ENCODE assay signal across 27 cellular contexts in genomic region chr11:68501813-68502212, GRCh38.
"Had no signal": no experiment of that assay in that cellular context is flagged by ENCODE, and none has a peak within 500 bp of the region (broad histone marks: within the 10 kb centered on the region; RNA-seq: fewer than 3 reads in every experiment).

No MANE protein-coding gene starts in this region.

- H3K27me3 ChIP-seq: gastroesophageal sphincter, heart left ventricle, hepatocyte, neutrophil, pancreas, right lobe of liver, tibial nerve, upper lobe of right lung, uterus had no signal

- H3K36me3 Mint-ChIP-seq: natural killer cell treated with Interleukin-12 subunit alpha and Interleukin-12 subunit beta and Interleukin-15 and Interleukin-18, amount 100 ng/mL, for 72 hours had no signal

- H3K27ac ChIP-seq: coronary artery, epithelial cell of prostate, gastroesophageal sphincter, heart left ventricle, hepatocyte, neutrophil, pancreas, right lobe of liver, thoracic aorta, tibial nerve, upper lobe of right lung, uterus had no signal

- H3K9me3 ChIP-seq: gastroesophageal sphincter, heart left ventricle, neutrophil, pancreas, right lobe of liver, thoracic aorta, tibial nerve, upper lobe of right lung, uterus had no signal

- H3K4me3 ChIP-seq: coronary artery, gastroesophageal sphincter, heart left ventricle, hepatocyte, lung, pancreas, right lobe of liver, thoracic aorta, tibial nerve, upper lobe of right lung, uterus had no signal

- DNase-seq: dermis blood vessel endothelial cell; effector memory CD4-positive, alpha-beta T cell; foreskin fibroblast; heart left ventricle; kidney; pancreas; right lobe of liver; small intestine; stimulated activated CD4-positive, alpha-beta T cell treated with anti-CD3 and anti-CD28 coated beads, Interleukin-15, amount 100 ng/mL, for 24 hours; stimulated activated CD4-positive, alpha-beta T cell treated with anti-CD3 and anti-CD28 coated beads, Interleukin-2, amount 100 ng/mL, for 48 hours; stimulated activated naive B cell treated with anti-CD40 and anti-IgM and Interleukin-4, amounts not matched to agents 10 μg/mL and 1 μg/mL and 100 μg/mL, for 72 hours; upper lobe of right lung; uterus had no signal

- H3K9me3 Mint-ChIP-seq: memory B cell; natural killer cell treated with Interleukin-12 subunit alpha and Interleukin-12 subunit beta and Interleukin-15 and Interleukin-18, amount 100 ng/mL, for 72 hours; neural crest cell; stimulated activated naive B cell treated with anti-CD40 and anti-IgM and Interleukin-4, amounts not matched to agents 10 μg/mL and 1 μg/mL and 100 μg/mL, for 72 hours; stimulated activated naive CD8-positive, alpha-beta T cell treated with anti-CD3 and anti-CD28 coated beads, Interleukin-15, Interleukin-2, amounts not matched to agents 100 ng/mL and 50 ng/mL, for 24 hours had no signal

- H3K36me3 ChIP-seq: gastroesophageal sphincter, heart left ventricle, neutrophil, pancreas, right lobe of liver, thoracic aorta, tibial nerve, upper lobe of right lung, uterus had no signal

- H3K4me3 Mint-ChIP-seq: natural killer cell treated with Interleukin-12 subunit alpha and Interleukin-12 subunit beta and Interleukin-15 and Interleukin-18, amount 100 ng/mL, for 72 hours; neural crest cell; stimulated activated naive CD8-positive, alpha-beta T cell treated with anti-CD3 and anti-CD28 coated beads, Interleukin-15, Interleukin-2, amounts not matched to agents 100 ng/mL and 50 ng/mL, for 24 hours had no signal

- ATAC-seq: esophagus mucosa; gastroesophageal sphincter; heart left ventricle; left lobe of liver; natural killer cell treated with Interleukin-12 subunit alpha and Interleukin-12 subunit beta and Interleukin-15 and Interleukin-18, amount 100 ng/mL, for 72 hours; pancreas; right lobe of liver; stimulated activated naive B cell treated with anti-CD40 and anti-IgM and Interleukin-4, amounts not matched to agents 10 μg/mL and 1 μg/mL and 100 μg/mL, for 72 hours; upper lobe of right lung had no signal

- H3K27me3 Mint-ChIP-seq: memory B cell; natural killer cell treated with Interleukin-12 subunit alpha and Interleukin-12 subunit beta and Interleukin-15 and Interleukin-18, amount 100 ng/mL, for 72 hours; stimulated activated naive B cell treated with anti-CD40 and anti-IgM and Interleukin-4, amounts not matched to agents 10 μg/mL and 1 μg/mL and 100 μg/mL, for 72 hours; stimulated activated naive CD8-positive, alpha-beta T cell treated with anti-CD3 and anti-CD28 coated beads, Interleukin-15, Interleukin-2, amounts not matched to agents 100 ng/mL and 50 ng/mL, for 24 hours had no signal
